20 cellular contexts compared by ENCODE assay signal in the genomic region with DNA sequence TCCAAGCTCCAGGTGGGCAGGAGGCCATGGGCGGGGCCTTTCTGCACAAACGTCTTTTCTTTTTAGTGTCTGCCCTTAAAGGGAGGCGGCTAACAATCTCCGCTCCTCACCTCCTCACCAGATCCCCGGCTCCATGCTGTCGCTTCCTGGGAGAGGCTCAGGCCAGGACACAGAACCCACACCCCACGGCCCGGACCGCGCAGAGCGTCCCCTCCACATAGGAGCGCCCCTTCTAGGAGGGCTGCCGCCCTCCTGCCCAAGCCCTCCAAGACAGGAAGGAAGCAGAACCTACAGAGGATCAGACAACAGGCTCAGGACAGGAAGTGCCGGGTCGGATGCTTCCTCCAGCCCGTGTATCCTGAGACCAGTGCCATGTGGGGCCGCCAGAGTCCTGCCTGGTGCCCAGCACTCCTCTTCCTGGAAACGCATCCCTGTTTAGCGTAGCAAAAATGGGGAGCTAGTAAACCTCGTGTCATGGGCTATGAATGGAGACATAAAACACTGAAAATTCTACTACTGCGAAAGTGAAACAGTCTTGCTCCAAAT.
DNase-seq lines count a peak whose midpoint lies in the region; ATAC-seq, FAIRE-seq and TF ChIP-seq lines count a peak whose summit lies in the region.
"Had no signal": no experiment of that assay in that cellular context is flagged by ENCODE, and none has a peak within 500 bp of the region (broad histone marks: within the 10 kb centered on the region; RNA-seq: fewer than 3 reads in every experiment).

No MANE protein-coding gene starts in this region.

- H3K14ac ChIP-seq in IMR-90 (replicated peaks; ENCODE audit: low read depth, low read length) = no peak overlapping the region

- H3K27ac Mint-ChIP-seq in WTC11 = no peak overlapping the region
- H3K27ac Mint-ChIP-seq in Calu3 (ENCODE audit: unreplicated experiment) = no peak overlapping the region

- H3K27ac ChIP-seq in BLaER1 (no peak overlapping the region), IMR-90 (ENCODE audit: insufficient read depth, low read length) (no peak overlapping the region), mesendoderm (ENCODE audit: low read depth, low read length) (no peak overlapping the region), left ventricle myocardium inferior (replicated peaks) (no peak overlapping the region)

- no peak overlapping the region for H2AK5ac ChIP-seq in IMR-90 (ENCODE audit: low read depth, low read length)
- no peak overlapping the region for H2AK5ac ChIP-seq in mesendoderm (ENCODE audit: low read length)

- ATAC-seq in IMR-90 (ENCODE audit: low read depth) (no peak), WTC11 (peak; percentile 72)
- ATAC-seq: K562 had no signal

- H2BK5ac ChIP-seq in IMR-90 (ENCODE audit: low read depth, low read length, poor library complexity, severe bottlenecking) (no peak overlapping the region), mesendoderm (ENCODE audit: low read length) (no peak overlapping the region)

- H3K4me3 Mint-ChIP-seq in WTC11 = no peak overlapping the region
- H3K4me3 Mint-ChIP-seq in Calu3 (ENCODE audit: low read depth, unreplicated experiment) = no peak overlapping the region

- CTCF ChIA-PET in IMR-90 (lab: Yijun Ruan, JAX) = interaction anchor here (3.0 kb wide), 1 partner anchor 12 kb away, joined by 9 read pairs; no protein-coding TSS in a partner anchor
- CTCF ChIA-PET in WTC11 (lab: Charles Lee) = interaction anchor here (0.6 to 6.6 kb wide), 15 partner anchors 13 to 918 kb away, joined by 3 to 57 read pairs (median 4); no protein-coding TSS in a partner anchor
- CTCF ChIA-PET in Calu3 (lab: Charles Lee) = no interaction called here

- no peaks in the 10 kb centered on the region for H3K36me3 ChIP-seq in BLaER1
- no peaks in the 10 kb centered on the region for H3K36me3 ChIP-seq in IMR-90 (ENCODE audit: control insufficient read depth, insufficient read depth, low read length)
- no peaks in the 10 kb centered on the region for H3K36me3 ChIP-seq in mesendoderm (ENCODE audit: control insufficient read depth, insufficient read depth, low read length)
- no peaks in the 10 kb centered on the region for H3K36me3 ChIP-seq in left ventricle myocardium inferior

- no peak overlapping the region for H3K18ac ChIP-seq in IMR-90 (ENCODE audit: low read depth, low read length)
- H3K18ac ChIP-seq in mesendoderm (ENCODE audit: low read length) = no peak overlapping the region

- TF ChIP-seq POLR2A in IMR-90 (IDR thresholded peaks at IDR 0.05; ENCODE audit: low read depth, low read length) = no peak

- H3K9ac ChIP-seq in BLaER1 (no peak overlapping the region), IMR-90 (ENCODE audit: low read depth, low read length) (no peak overlapping the region), mesendoderm (ENCODE audit: low read length) (no peak overlapping the region)

- H3K27me3 ChIP-seq in BLaER1 (no peaks in the 10 kb centered on the region), IMR-90 (ENCODE audit: control insufficient read depth, insufficient read depth, low read length) (peaks cover 5% of the 10 kb centered on the region; the same call in 1 of the 2 replicates), mesendoderm (ENCODE audit: insufficient read depth, low read length, poor library complexity) (no peaks in the 10 kb centered on the region), left ventricle myocardium inferior (ENCODE audit: low read depth) (peaks cover 15% of the 10 kb centered on the region)

- H3K4ac ChIP-seq in IMR-90 (ENCODE audit: low read depth, low read length) = no peak overlapping the region
- no peak overlapping the region for H3K4ac ChIP-seq in mesendoderm (ENCODE audit: low read depth, low read length)

- H3K56ac ChIP-seq in IMR-90 (ENCODE audit: extremely low read depth, insufficient read depth, low read length) = no peak overlapping the region
- H3K56ac ChIP-seq in mesendoderm (ENCODE audit: low read length) = no peak overlapping the region

- in situ Hi-C loops in IMR-90 (cut with MboI; ENCODE audit: low sequenced_read_pairs) = no loop called here

- H3K4me1 Mint-ChIP-seq in WTC11 = peaks cover 15% of the 10 kb centered on the region
- H3K4me1 Mint-ChIP-seq in Calu3 (ENCODE audit: low read depth, unreplicated experiment) = no peaks in the 10 kb centered on the region

- H3K4me2 ChIP-seq in BLaER1 = peak overlapping the region; percentile 87
- no peak overlapping the region for H3K4me2 ChIP-seq in IMR-90 (ENCODE audit: low read depth, low read length)
- H3K4me2 ChIP-seq in mesendoderm (ENCODE audit: low read length) = no peak overlapping the region

- H3K23ac ChIP-seq in IMR-90 (ENCODE audit: low read depth, low read length) (no peak overlapping the region), mesendoderm (ENCODE audit: low read length) (no peak overlapping the region)

- H3K79me1 ChIP-seq in IMR-90 (ENCODE audit: low read depth in 1 of 2, low read length in 2 of 2) (no peaks in the 10 kb centered on the region), mesendoderm (ENCODE audit: low read length) (no peaks in the 10 kb centered on the region)

- DNase-seq in IMR-90 (no peak), WTC11 (ENCODE audit: low spot score) (peak; percentile 33), mesendoderm (peak; percentile 22), Calu3 (no peak), left ventricle myocardium inferior (no peak), RCC 7860 (ENCODE audit: low spot score) (no peak)
- DNase-seq in activated CD4-positive, alpha-beta T cell treated with anti-CD3 and anti-CD28 coated beads for 1 hour = no peak
- DNase-seq: AML-193, COR-L47, DND-41, MM.1S, NCI-H146, NCI-H2029 treated with DMSO at 0.1 percent for 48 hours, NCI-H2171, PC-3, RPMI8226, SHP77 had no signal

- no peak for FAIRE-seq in RCC 7860 (lab: Jason Lieb, UNC)
- FAIRE-seq: GM12891, K562 had no signal

- POLR2A ChIA-PET in IMR-90 (lab: Charles Lee; ENCODE audit: unreplicated experiment) = no interaction called here
- POLR2A ChIA-PET in WTC11 (lab: Charles Lee) = no interaction called here

- WGBS in IMR-90 (ENCODE audit: extremely low coverage in 2 of 2, insufficient read length in 1 of 2), 2 experiments = 83% methylated on average over 2 of the region's 21 CpGs; no CpG with 5 or more reads in 1 of the 2 experiments
- WGBS in mesendoderm (ENCODE audit: extremely low coverage, insufficient coverage, low lambda C conversion rate) = no CpG with 5 or more reads among the region's 21 CpGs

- intact Hi-C loops in IMR-90 (cut with micrococcal nuclease) = no loop called here
- intact Hi-C loops in Calu3 (cut with micrococcal nuclease; ENCODE audit: unreplicated experiment) = no loop called here
- intact Hi-C loops in left ventricle myocardium inferior (cut with micrococcal nuclease) = loop anchor here (10.0 kb wide), 1 partner anchor 58 kb away; no protein-coding TSS in a partner anchor

- H3K4me3 ChIP-seq in BLaER1 (no peak overlapping the region), IMR-90 (ENCODE audit: insufficient read depth, low read depth, low read length) (no peak overlapping the region), mesendoderm (ENCODE audit: low read length) (no peak overlapping the region), left ventricle myocardium inferior (no peak overlapping the region)
- H3K4me3 ChIP-seq: K562 had no signal

- H2AFZ ChIP-seq in IMR-90 (replicated peaks; ENCODE audit: low read length, poor library complexity) = peak overlapping the region; percentile 73

- peaks cover 9% of the 10 kb centered on the region for H3K9me3 ChIP-seq in BLaER1
- no peaks in the 10 kb centered on the region for H3K9me3 ChIP-seq in IMR-90 (ENCODE audit: control insufficient read depth, insufficient read depth, low read length)
- H3K9me3 ChIP-seq in left ventricle myocardium inferior (replicated peaks) = peaks cover 3% of the 10 kb centered on the region

- 0 out of 2 replicates have a peak, but pooled peaks cover 3% of the 10 kb centered on the region for H3K36me3 Mint-ChIP-seq in WTC11
- no peaks in the 10 kb centered on the region for H3K36me3 Mint-ChIP-seq in Calu3 (ENCODE audit: insufficient read depth, unreplicated experiment)

- TF ChIP-seq RAD21 in IMR-90 (IDR thresholded peaks at IDR 0.05; ENCODE audit: low read length) = no peak

- H2BK120ac ChIP-seq in IMR-90 (ENCODE audit: low read depth, low read length) (no peak overlapping the region), mesendoderm (ENCODE audit: low read depth, low read length) (no peak overlapping the region)

- H4K5ac ChIP-seq in IMR-90 (ENCODE audit: low read depth, low read length) (no peak overlapping the region), mesendoderm (ENCODE audit: low read length) (no peak overlapping the region)

- no peaks in the 10 kb centered on the region for H3K9me1 ChIP-seq in IMR-90 (ENCODE audit: insufficient read depth, low read length)

- H3K4me1 ChIP-seq in BLaER1 = peaks cover 45% of the 10 kb centered on the region
- H3K4me1 ChIP-seq in IMR-90 (ENCODE audit: control insufficient read depth, insufficient read depth, low read length) = peaks cover 2% of the 10 kb centered on the region; the same call in 1 of the 2 replicates
- H3K4me1 ChIP-seq in mesendoderm (ENCODE audit: control insufficient read depth, low read depth, low read length) = no peaks in the 10 kb centered on the region
- H3K4me1 ChIP-seq in left ventricle myocardium inferior = no peaks in the 10 kb centered on the region

- H4K91ac ChIP-seq in IMR-90 (ENCODE audit: insufficient read depth, low read depth, low read length) = no peak overlapping the region

- no peak overlapping the region for H2AK9ac ChIP-seq in IMR-90 (replicated peaks; ENCODE audit: low read depth, low read length, poor library complexity)

- H4K20me1 ChIP-seq in BLaER1 = no peaks in the 10 kb centered on the region
- H4K20me1 ChIP-seq in IMR-90 (ENCODE audit: insufficient read depth, low read length) = no peaks in the 10 kb centered on the region

- H3K27me3 Mint-ChIP-seq in WTC11 (ENCODE audit: low read depth) (no peaks in the 10 kb centered on the region), Calu3 (ENCODE audit: unreplicated experiment) (no peaks in the 10 kb centered on the region)

- BruUV-seq in IMR-90 (replicated peaks; lab: Mats Ljungman, UMichigan) (no TSS peak), Calu3 (replicated peaks; lab: Mats Ljungman, UMichigan) (no TSS peak)

- H2BK20ac ChIP-seq in IMR-90 (ENCODE audit: low read depth, low read length) = no peak overlapping the region

- H4K8ac ChIP-seq in IMR-90 (ENCODE audit: low read depth in 2 of 2, low read length in 2 of 2) = no peak overlapping the region
- H4K8ac ChIP-seq in mesendoderm (ENCODE audit: low read depth, low read length) = no peak overlapping the region

- TF ChIP-seq CTCF in IMR-90 (conservative IDR thresholded peaks at IDR 0.05; ENCODE audit: low read depth, low read length) = no peak
- no peak for TF ChIP-seq CTCF in WTC11 (IDR thresholded peaks at IDR 0.05)
- TF ChIP-seq CTCF in Calu3 (IDR thresholded peaks at IDR 0.05; ENCODE audit: unreplicated experiment) = no peak
- TF ChIP-seq CTCF in left ventricle myocardium inferior (IDR thresholded peaks at IDR 0.05; ENCODE audit: borderline replicate concordance) = no peak

- H3K9me3 Mint-ChIP-seq in WTC11 (peaks cover 11% of the 10 kb centered on the region), Calu3 (ENCODE audit: low read depth, unreplicated experiment) (no peaks in the 10 kb centered on the region)

- H2BK15ac ChIP-seq in IMR-90 (ENCODE audit: low read depth, low read length) (no peak overlapping the region), mesendoderm (replicated peaks; ENCODE audit: low read depth) (no peak overlapping the region)

- dilution Hi-C loops in IMR-90 (cut with HindIII; ENCODE audit: low sequenced_read_pairs, unreplicated experiment) = no loop called here

- H3K79me2 ChIP-seq in mesendoderm (ENCODE audit: control insufficient read depth, insufficient read depth, low read length) = no peaks in the 10 kb centered on the region

Comparison
In these comparisons a context has a peak if more than half of its experiments do, and no peak if none do; other contexts are left out.
1. DNase-seq: peak in WTC11 (single experiment) and mesendoderm (single experiment); none in IMR-90 (single experiment), Calu3 (single experiment), activated CD4-positive, alpha-beta T cell treated with anti-CD3 and anti-CD28 coated beads for 1 hour (single experiment), left ventricle myocardium inferior (single experiment) and RCC 7860 (single experiment).